In the genomic region with DNA sequence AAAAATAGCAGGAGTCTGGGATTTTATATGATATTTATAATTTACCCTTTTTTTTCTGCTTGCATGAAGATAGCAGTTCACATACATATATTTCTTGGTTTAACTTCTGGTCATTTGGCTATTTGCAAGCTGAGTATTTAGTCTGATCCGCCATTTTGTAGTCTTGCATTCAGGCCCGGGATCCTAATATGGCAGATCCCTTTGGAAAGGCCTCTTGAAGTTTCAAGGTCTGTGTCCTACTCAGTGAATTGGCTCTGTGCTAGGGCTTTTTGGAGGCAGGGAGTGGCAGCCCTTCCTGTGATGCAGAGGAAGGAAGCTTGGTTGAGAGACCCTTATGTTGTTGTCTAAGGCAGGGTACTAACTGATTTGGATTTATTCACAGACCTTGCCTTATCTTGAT, we compare ENCODE assay signal across 11 cellular contexts. TPM values are rescaled to one million over a fixed set of nuclear protein-coding genes. Genes with fewer than 3 reads are reported as not detected.
A peak's percentile ranks its signal among the peaks of the same experiment; 100 is the strongest.
DNase-seq lines count a peak whose midpoint lies in the region; ATAC-seq and TF ChIP-seq lines count a peak whose summit lies in the region.
"Had no signal": no experiment of that assay in that cellular context is flagged by ENCODE, and none has a peak within 500 bp of the region (broad histone marks: within the 10 kb centered on the region; RNA-seq: fewer than 3 reads in every experiment).

No MANE protein-coding gene starts in this region.

- H3K27ac ChIP-seq in SK-N-SH (ENCODE audit: low read depth in 2 of 2, low read length in 1 of 2) (no peak overlapping the region), OCI-LY3 (ENCODE audit: low read length) (no peak overlapping the region), endodermal cell (ENCODE audit: low read depth, low read length) (no peak overlapping the region)

- H3K27ac Mint-ChIP-seq in endodermal cell = peak overlapping the region; percentile 85

- ATAC-seq in SK-N-SH treated with all-trans-retinoic acid at 6 μM for 48 hours = no peak
- ATAC-seq: activated CD8-positive, alpha-beta memory T cell treated with anti-CD3 and anti-CD28 coated beads, Interleukin-2, amount 10 ng/mL, durations not matched to agents 7 days and 5 days had no signal

- peak overlapping the region; percentile 96 for H3K4me3 Mint-ChIP-seq in endodermal cell

- peaks cover 12% of the 10 kb centered on the region for H3F3A ChIP-seq in SK-N-SH (replicated peaks; ENCODE audit: insufficient read depth)

- H3K9me3 ChIP-seq in SK-N-SH (no peaks in the 10 kb centered on the region), OCI-LY3 (ENCODE audit: insufficient read depth, low read length) (peaks cover 12% of the 10 kb centered on the region; the same call in 1 of the 2 replicates), endodermal cell (ENCODE audit: control insufficient read depth, low read length) (peaks cover 42% of the 10 kb centered on the region), neuron (ENCODE audit: low read length) (peaks cover 2% of the 10 kb centered on the region)

- 88% methylated on average over 2 of the region's 2 CpGs for WGBS in SK-N-SH (ENCODE audit: low lambda C conversion rate)
- 40 to 66% methylated on average over 1 to 2 of the region's 2 CpGs for WGBS in endodermal cell (ENCODE audit: insufficient coverage in 1 of 2, insufficient read length in 1 of 2), 2 experiments

- H3K9me3 Mint-ChIP-seq in endodermal cell = peaks cover 45% of the 10 kb centered on the region

- peaks cover 18% of the 10 kb centered on the region for H3K4me1 Mint-ChIP-seq in endodermal cell

- H4K20me1 ChIP-seq in SK-N-SH (ENCODE audit: insufficient read depth) (peaks cover 12% of the 10 kb centered on the region; the same call in 1 of the 2 replicates), OCI-LY3 (ENCODE audit: insufficient read depth, low read length) (peaks cover 20% of the 10 kb centered on the region)

- H3K9me2 ChIP-seq in SK-N-SH = no peaks in the 10 kb centered on the region

- H3K36me3 Mint-ChIP-seq in endodermal cell (ENCODE audit: low read depth) = peaks cover 19% of the 10 kb centered on the region

- H3K4me2 ChIP-seq in SK-N-SH = peak overlapping the region; percentile 68; the same call in 1 of the 2 replicates
- H3K4me2 ChIP-seq in OCI-LY3 (ENCODE audit: low read length) = 0 out of 2 replicates have a peak overlapping the region, but pooled peaks have one; percentile 76

- TF ChIP-seq CTCF in SK-N-SH (IDR thresholded peaks at IDR 0.05) = no peak
- TF ChIP-seq CTCF in OCI-LY3 (IDR thresholded peaks at IDR 0.05; ENCODE audit: low read depth, low read length) = no peak
- no peak for TF ChIP-seq CTCF in endodermal cell (conservative IDR thresholded peaks at IDR 0.05)

- no peak overlapping the region for H3K9ac ChIP-seq in SK-N-SH
- no peak overlapping the region for H3K9ac ChIP-seq in OCI-LY3 (ENCODE audit: low read length)
- peak overlapping the region; percentile 92 for H3K9ac ChIP-seq in endodermal cell (ENCODE audit: extremely low read depth, low read length, poor library complexity, severe bottlenecking)

- TF ChIP-seq RAD21 in SK-N-SH (IDR thresholded peaks at IDR 0.05; ENCODE audit: low read length) = no peak

- no peaks in the 10 kb centered on the region for H3K27me3 ChIP-seq in SK-N-SH (ENCODE audit: insufficient read depth)
- H3K27me3 ChIP-seq in OCI-LY3 (ENCODE audit: low read depth, low read length) = no peaks in the 10 kb centered on the region
- H3K27me3 ChIP-seq in endodermal cell (ENCODE audit: control insufficient read depth, insufficient read depth, low read length, poor library complexity, severe bottlenecking) = no peaks in the 10 kb centered on the region
- H3K27me3 ChIP-seq in neuron (ENCODE audit: insufficient read depth, low read length) = no peaks in the 10 kb centered on the region

- TF ChIP-seq EP300 in SK-N-SH (IDR thresholded peaks at IDR 0.05; ENCODE audit: borderline replicate concordance in 1 of 2, low read depth in 1 of 2, low read length in 1 of 2) = no peak

- no peak overlapping the region for H3K4me3 ChIP-seq in SK-N-SH (ENCODE audit: low read depth in 2 of 2, low read length in 1 of 2)
- no peak overlapping the region for H3K4me3 ChIP-seq in OCI-LY3 (ENCODE audit: low read length)
- H3K4me3 ChIP-seq in endodermal cell (ENCODE audit: low read length) = peak overlapping the region; percentile 90
- peak overlapping the region; percentile 89 for H3K4me3 ChIP-seq in neuron (ENCODE audit: low read length)

- H3K4me1 ChIP-seq in SK-N-SH (ENCODE audit: control insufficient read depth in 1 of 2, insufficient read depth in 2 of 2, low read depth in 1 of 2, low read length in 1 of 2) (peaks cover 0 to 3% of the 10 kb centered on the region in 2 experiments; a peak in 2 of 4 replicates), OCI-LY3 (ENCODE audit: low read length) (peaks cover 14% of the 10 kb centered on the region), endodermal cell (ENCODE audit: control insufficient read depth, insufficient read depth, low read length) (no peaks in the 10 kb centered on the region), neuron (ENCODE audit: insufficient read depth, low read length) (peaks cover 3% of the 10 kb centered on the region)

- CTCF ChIA-PET in SK-N-SH (lab: Yijun Ruan, JAX) = no interaction called here

- POLR2A ChIA-PET in SK-N-SH (lab: Yijun Ruan, JAX) = no interaction called here

- H2AFZ ChIP-seq in SK-N-SH (ENCODE audit: low read depth) (no peak overlapping the region), OCI-LY3 (ENCODE audit: low read depth, low read length) (no peak overlapping the region), neuron (ENCODE audit: low read depth, low read length) (no peak overlapping the region)

- peaks cover 75% of the 10 kb centered on the region for H3K79me2 ChIP-seq in SK-N-SH (ENCODE audit: insufficient read depth)
- peaks cover 75% of the 10 kb centered on the region for H3K79me2 ChIP-seq in OCI-LY3 (ENCODE audit: low read length)

- H3K36me3 ChIP-seq in SK-N-SH (replicated peaks in 1 of 2; ENCODE audit: control insufficient read depth in 1 of 2, insufficient read depth in 2 of 2, low read length in 1 of 2) (peaks cover 4 to 17% of the 10 kb centered on the region in 2 experiments), OCI-LY3 (replicated peaks; ENCODE audit: low read depth, low read length) (peaks cover 43% of the 10 kb centered on the region), endodermal cell (ENCODE audit: control insufficient read depth, insufficient read depth, low read length) (peaks cover 37% of the 10 kb centered on the region), neuron (ENCODE audit: insufficient read depth, low read length) (peaks cover 11% of the 10 kb centered on the region)

- no peak for DNase-seq in SK-N-SH
- DNase-seq in endodermal cell = no peak
- DNase-seq in NCI-H1092 (lab: John Stamatoyannopoulos, UW) = no peak
- no peak for DNase-seq in DMS153 treated with DMSO at 0.1 percent for 48 hours (lab: John Stamatoyannopoulos, UW; ENCODE audit: unreplicated experiment)
- no peak for DNase-seq in pons (ENCODE audit: low spot score)
- DNase-seq: activated CD8-positive, alpha-beta memory T cell treated with anti-CD3 and anti-CD28 coated beads, Interleukin-2, amount 10 ng/mL, durations not matched to agents 7 days and 5 days; NCI-H1694; stimulated activated naive CD4-positive, alpha-beta T cell had no signal

- H3K27me3 Mint-ChIP-seq in endodermal cell (ENCODE audit: insufficient read depth) = no peaks in the 10 kb centered on the region
- H3K27me3 Mint-ChIP-seq: activated CD8-positive, alpha-beta memory T cell treated with anti-CD3 and anti-CD28 coated beads, Interleukin-2, amount 10 ng/mL, durations not matched to agents 7 days and 5 days had no signal

TF ChIP-seq in SK-N-SH, 30 proteins besides CTCF, POLR2A, EP300 and RAD21 (continues in another document):
- TF ChIP-seq RXRA (IDR thresholded peaks at IDR 0.05; ENCODE audit: borderline replicate concordance, low read depth) (no peak), POLR2AphosphoS5 (IDR thresholded peaks at IDR 0.05; ENCODE audit: low read depth, low read length) (no peak), NFIC (IDR thresholded peaks at IDR 0.05; ENCODE audit: borderline replicate concordance) (no peak), RCOR1 (IDR thresholded peaks at IDR 0.05; ENCODE audit: low read length) (no peak), FOXJ3 (CRISPR knock-in tag; IDR thresholded peaks at IDR 0.05) (no peak), MEF2A (IDR thresholded peaks at IDR 0.05; ENCODE audit: borderline replicate concordance, low read depth) (no peak)

TF ChIP-seq in SK-N-SH treated with all-trans-retinoic acid at 6 μM for 48 hours, 23 proteins besides CTCF, POLR2A, EP300 and RAD21 (continues in another document):
- TF ChIP-seq ZFP3 (CRISPR knock-in tag; IDR thresholded peaks at IDR 0.05) = no peak
- no peak for TF ChIP-seq ZNF70 (CRISPR knock-in tag; IDR thresholded peaks at IDR 0.05)
- TF ChIP-seq ISL1 (CRISPR knock-in tag; IDR thresholded peaks at IDR 0.05) = no peak
- TF ChIP-seq ZNF8 (CRISPR knock-in tag; IDR thresholded peaks at IDR 0.05) = no peak
- TF ChIP-seq TOX (CRISPR knock-in tag; IDR thresholded peaks at IDR 0.05; ENCODE audit: borderline replicate concordance) = no peak
- TF ChIP-seq PATZ1 (CRISPR knock-in tag; IDR thresholded peaks at IDR 0.05; ENCODE audit: borderline replicate concordance) = no peak

RNA-seq across cellular contexts. Expression of gene SNRPN, which starts 2.9 kb away (rescaled TPM):
- 142 and 147 TPM in 2 replicates for polyA plus RNA-seq in SK-N-SH (2012; rRNA removed)
- polyA plus RNA-seq in SK-N-SH (2012; cell fraction: cytosol; rRNA removed) = 165 and 179 TPM in 2 replicates
- 131 and 136 TPM in 2 replicates for polyA plus RNA-seq in SK-N-SH (2012; cell fraction: nucleus; rRNA removed)
- 100 to 1,000 TPM; 287 to 299 TPM for total RNA-seq in endodermal cell
- polyA plus RNA-seq in endodermal cell (2013, experiment 1 of 2) = 339 TPM
- 291 TPM for polyA plus RNA-seq in endodermal cell (2013, experiment 2 of 2)

RNA-seq across cellular contexts. Expression of gene SNURF, which starts 2.9 kb away (rescaled TPM):
- polyA plus RNA-seq in SK-N-SH (2012; rRNA removed) = 16.0 and 17.8 TPM in 2 replicates
- 16.3 and 29.0 TPM in 2 replicates for polyA plus RNA-seq in SK-N-SH (2012; cell fraction: cytosol; rRNA removed)
- 2.1 and 15.0 TPM in 2 replicates for polyA plus RNA-seq in SK-N-SH (2012; cell fraction: nucleus; rRNA removed)
- 10 to 100 TPM; 21.8 to 27.2 TPM for total RNA-seq in endodermal cell
- 24.9 TPM for polyA plus RNA-seq in endodermal cell (2013, experiment 1 of 2)
- 42.8 TPM for polyA plus RNA-seq in endodermal cell (2013, experiment 2 of 2)

Comparison
In these comparisons a context has a peak if more than half of its experiments do, and no peak if none do; other contexts are left out.
1. H3K4me3 ChIP-seq: peak in endodermal cell (single experiment) and neuron (single experiment); none in SK-N-SH (0 of 2) and OCI-LY3 (single experiment).